In genomic region chr15:44979617-44980339, GRCh38 we compare ENCODE assay signal across 2 cellular contexts.
A peak's percentile ranks its signal among the peaks of the same experiment; 100 is the strongest.
TF ChIP-seq lines count a peak whose summit lies in the region.

No MANE protein-coding gene starts in this region.

TF ChIP-seq in SK-N-SH, 30 proteins besides CTCF, POLR2A, EP300 and RAD21:
- peak; percentile 24; the same call in 1 of the 2 replicates for TF ChIP-seq GATA2 (CRISPR knock-in tag; IDR thresholded peaks at IDR 0.05)

TF ChIP-seq in GM12878, 131 proteins besides CTCF, POLR2A, EP300 and RAD21:
- TF ChIP-seq RUNX3 (IDR thresholded peaks at IDR 0.05; ENCODE audit: low read length) = peak; percentile 14; the same call in 1 of the 2 replicates
- TF ChIP-seq NR2F1 (conservative IDR thresholded peaks at IDR 0.05) = peak; percentile 69
- TF ChIP-seq CREM (IDR thresholded peaks at IDR 0.05; ENCODE audit: low read depth) = 0 out of 2 replicates have a peak, but pooled peaks have one; percentile 24
- TF ChIP-seq NFIC (IDR thresholded peaks at IDR 0.05; ENCODE audit: low read depth, low read length) = 0 out of 2 replicates have a peak, but pooled peaks have one; percentile 27
- peak; percentile 36; the same call in 1 of the 2 replicates for TF ChIP-seq IRF4 (IDR thresholded peaks at IDR 0.05; ENCODE audit: low read depth, low read length)
- TF ChIP-seq MTA2 (IDR thresholded peaks at IDR 0.05; ENCODE audit: low read depth) = peak; percentile 47
- TF ChIP-seq JUNB (IDR thresholded peaks at IDR 0.05) = peak; percentile 82
- peak; percentile 25; the same call in 1 of the 2 replicates for TF ChIP-seq EED (IDR thresholded peaks at IDR 0.05; ENCODE audit: low read depth)
- peak; percentile 52; the same call in 1 of the 2 replicates for TF ChIP-seq BCL11A (IDR thresholded peaks at IDR 0.05; ENCODE audit: low read depth, low read length)
TF ChIP-seq in GM12878: peak in this region for 9; not testable (repeated sequence) for 122.
